Comparison of ENCODE assay signal across 2 cellular contexts in genomic region chr10:112271982-112272381, GRCh38.
A peak's percentile ranks its signal among the peaks of the same experiment; 100 is the strongest.
TF ChIP-seq lines count a peak whose summit lies in the region.

No MANE protein-coding gene starts in this region.

TF ChIP-seq in IMR-90, 13 proteins besides CTCF, POLR2A, EP300 and RAD21:
- no peak for TF ChIP-seq RCOR1 (IDR thresholded peaks at IDR 0.05; ENCODE audit: insufficient replicate concordance, low read length)
- TF ChIP-seq CEBPB (IDR thresholded peaks at IDR 0.05; ENCODE audit: low read depth, low read length): peak; percentile 93
TF ChIP-seq in IMR-90: peak in this region for 1.

TF ChIP-seq in HepG2, 621 proteins besides CTCF, POLR2A, EP300 and RAD21:
- TF ChIP-seq CEBPB (IDR thresholded peaks at IDR 0.05; ENCODE audit: borderline replicate concordance, low read depth, low read length): peak; percentile 60
- no peak for TF ChIP-seq ZNF547 (CRISPR knock-in tag; IDR thresholded peaks at IDR 0.05)
- peak; percentile 45 for TF ChIP-seq CEBPG (CRISPR knock-in tag; IDR thresholded peaks at IDR 0.05)
- TF ChIP-seq ATF4 (CRISPR knock-in tag; IDR thresholded peaks at IDR 0.05): peak in 1 of 2 experiments; percentile 84; a peak in 2 of 4 replicates
